Comparison of ENCODE assay signal across 8 cellular contexts in genomic region chr13:102399791-102400618, GRCh38. TPM values are rescaled to one million over a fixed set of nuclear protein-coding genes. Genes with fewer than 3 reads are reported as not detected.
DNase-seq lines count a peak whose midpoint lies in the region; ATAC-seq, FAIRE-seq and TF ChIP-seq lines count a peak whose summit lies in the region.

No MANE protein-coding gene starts in this region.

- H3K27me3 ChIP-seq in HUES64 (ENCODE audit: insufficient read depth, low read length) (peaks cover 87% of the 10 kb centered on the region), pancreas (no peaks in the 10 kb centered on the region)

- peaks cover 18% of the 10 kb centered on the region for H3K4me1 ChIP-seq in HUES64 (ENCODE audit: insufficient read depth, low read length)
- H3K4me1 ChIP-seq in pancreas: peaks cover 0 to 4% (median 4%) of the 10 kb centered on the region in 3 donors

- H3K36me3 Mint-ChIP-seq in activated T-helper 2 cell treated with anti-CD3 and anti-CD28 coated beads, Interferon-gamma antibody, Interleukin-2, Interleukin-4, amounts not matched to agents 10 μg/mL and 5 μg/mL and 100 μg/mL, durations not matched to agents 14 hours and 24 hours and 36 hours (ENCODE audit: low read depth): no peaks in the 10 kb centered on the region
- H3K36me3 Mint-ChIP-seq in glutamatergic neuron (ENCODE audit: unreplicated experiment): no peaks in the 10 kb centered on the region

- H3K4me1 Mint-ChIP-seq in activated T-helper 2 cell treated with anti-CD3 and anti-CD28 coated beads, Interferon-gamma antibody, Interleukin-2, Interleukin-4, amounts not matched to agents 10 μg/mL and 5 μg/mL and 100 μg/mL, durations not matched to agents 14 hours and 24 hours and 36 hours (ENCODE audit: low read depth): peaks cover 30% of the 10 kb centered on the region
- peaks cover 9% of the 10 kb centered on the region for H3K4me1 Mint-ChIP-seq in glutamatergic neuron (ENCODE audit: low read depth, unreplicated experiment)

- ATAC-seq in pancreas (peak; percentile 61 to 72 (median 70)), HG02852 (IDR thresholded peaks at IDR 0.05; ENCODE audit: unreplicated experiment) (no peak)

- H3K27ac ChIP-seq in HUES64 (ENCODE audit: low read depth, low read length): no peak overlapping the region
- no peak overlapping the region for H3K27ac ChIP-seq in pancreas

- no peak overlapping the region for H3K27ac Mint-ChIP-seq in activated T-helper 2 cell treated with anti-CD3 and anti-CD28 coated beads, Interferon-gamma antibody, Interleukin-2, Interleukin-4, amounts not matched to agents 10 μg/mL and 5 μg/mL and 100 μg/mL, durations not matched to agents 14 hours and 24 hours and 36 hours
- H3K27ac Mint-ChIP-seq in glutamatergic neuron (ENCODE audit: unreplicated experiment): peak overlapping the region; percentile 79

- H3K36me3 ChIP-seq in HUES64 (ENCODE audit: insufficient read depth, low read length): no peaks in the 10 kb centered on the region
- no peaks in the 10 kb centered on the region for H3K36me3 ChIP-seq in pancreas

- WGBS in HUES64: under 1% methylated on average over 56 of the region's 56 CpGs
- WGBS in pancreas, 2 donors: 1% methylated on average over 36 to 56 of the region's 56 CpGs

- TF ChIP-seq CTCF in glutamatergic neuron (IDR thresholded peaks at IDR 0.05; ENCODE audit: partially characterized antibody, unreplicated experiment): no peak
- no peak for TF ChIP-seq CTCF in pancreas (IDR thresholded peaks at IDR 0.05)

- no peaks in the 10 kb centered on the region for H3K9me3 Mint-ChIP-seq in activated T-helper 2 cell treated with anti-CD3 and anti-CD28 coated beads, Interferon-gamma antibody, Interleukin-2, Interleukin-4, amounts not matched to agents 10 μg/mL and 5 μg/mL and 100 μg/mL, durations not matched to agents 14 hours and 24 hours and 36 hours
- peaks cover 6% of the 10 kb centered on the region for H3K9me3 Mint-ChIP-seq in glutamatergic neuron (ENCODE audit: unreplicated experiment)

- intact Hi-C loops in activated T-helper 2 cell treated with anti-CD3 and anti-CD28 coated beads, Interferon-gamma antibody, Interleukin-2, Interleukin-4, amounts not matched to agents 10 μg/mL and 5 μg/mL and 100 μg/mL, durations not matched to agents 14 hours and 24 hours and 36 hours (cut with micrococcal nuclease): loop anchor here (5.0 kb wide), 1 partner anchor 137 kb away; no protein-coding TSS in a partner anchor
- intact Hi-C loops in pancreas (cut with DNase I): no loop called here

- H3K9me3 ChIP-seq in HUES64 (ENCODE audit: insufficient read depth, low read depth, low read length): no peaks in the 10 kb centered on the region
- no peaks in the 10 kb centered on the region for H3K9me3 ChIP-seq in pancreas

- DNase-seq in activated T-cell treated with anti-CD3 and anti-CD28 coated beads for 1 hour (ENCODE audit: low read depth) (peak; percentile 1), activated T-cell treated with anti-CD3 and anti-CD28 coated beads for 4 hours (no peak), glutamatergic neuron (peak; percentile 65), pancreas (peak; percentile 11 to 68 (median 28)), NOMO-1 (lab: John Stamatoyannopoulos, UW; ENCODE audit: unreplicated experiment in 2 of 2) (no peak)
- DNase-seq in activated T-helper 2 cell treated with anti-CD3 and anti-CD28 coated beads, Interferon-gamma antibody, Interleukin-2, Interleukin-4, amounts not matched to agents 10 μg/mL and 5 μg/mL and 100 μg/mL, durations not matched to agents 14 hours and 24 hours and 36 hours (ENCODE audit: low spot score): no peak

- H3K4me3 ChIP-seq in HUES64 (ENCODE audit: low read length): peak overlapping the region; percentile 71
- H3K4me3 ChIP-seq in pancreas: peak overlapping the region; percentile 37 to 69 (median 48)

- peaks cover 53% of the 10 kb centered on the region for H3K27me3 Mint-ChIP-seq in activated T-helper 2 cell treated with anti-CD3 and anti-CD28 coated beads, Interferon-gamma antibody, Interleukin-2, Interleukin-4, amounts not matched to agents 10 μg/mL and 5 μg/mL and 100 μg/mL, durations not matched to agents 14 hours and 24 hours and 36 hours (ENCODE audit: low read depth)
- peaks cover 2% of the 10 kb centered on the region for H3K27me3 Mint-ChIP-seq in glutamatergic neuron (ENCODE audit: unreplicated experiment)

- H3K9ac ChIP-seq in HUES64 (ENCODE audit: low read depth, low read length): peak overlapping the region; percentile 39; the same call in 1 of the 2 replicates

- FAIRE-seq in pancreas (lab: Jason Lieb, UNC): no peak

- H3K4me3 Mint-ChIP-seq in activated T-helper 2 cell treated with anti-CD3 and anti-CD28 coated beads, Interferon-gamma antibody, Interleukin-2, Interleukin-4, amounts not matched to agents 10 μg/mL and 5 μg/mL and 100 μg/mL, durations not matched to agents 14 hours and 24 hours and 36 hours (ENCODE audit: low read depth): peak overlapping the region; percentile 71
- H3K4me3 Mint-ChIP-seq in glutamatergic neuron (ENCODE audit: unreplicated experiment): peak overlapping the region; percentile 90

RNA-seq across cellular contexts. Expression of gene FGF14, which starts 1.8 kb away (rescaled TPM):
- 0.30 TPM for polyA plus RNA-seq in HUES64 (2013, experiment 1 of 2)
- polyA plus RNA-seq in HUES64 (2013, experiment 2 of 2): 0.13 TPM
- not detected in 2 replicates for total RNA-seq in activated T-helper 2 cell treated with anti-CD3 and anti-CD28 coated beads, Interferon-gamma antibody, Interleukin-2, Interleukin-4, amounts not matched to agents 10 μg/mL and 5 μg/mL and 100 μg/mL, durations not matched to agents 14 hours and 24 hours and 36 hours
- 17.8 TPM for total RNA-seq in glutamatergic neuron (ENCODE audit: unreplicated experiment)
- 1 to 10 TPM in 3 of 6 donors, under 1 TPM in 3; 0.42 to 1.4 (median 1.1) TPM for total RNA-seq in pancreas
- 1 to 10 TPM in 1 of 2 donors, under 1 TPM in 1; 0.46 to 2.4 TPM for polyA plus RNA-seq in pancreas

Comparison
In these comparisons a context has a peak if more than half of its experiments do, and no peak if none do; other contexts are left out.
1. DNase-seq: peak in activated T-cell treated with anti-CD3 and anti-CD28 coated beads for 1 hour (single experiment), glutamatergic neuron (single experiment) and pancreas (6 of 6); none in activated T-cell treated with anti-CD3 and anti-CD28 coated beads for 4 hours (single experiment), activated T-helper 2 cell treated with anti-CD3 and anti-CD28 coated beads, Interferon-gamma antibody, Interleukin-2, Interleukin-4, amounts not matched to agents 10 μg/mL and 5 μg/mL and 100 μg/mL, durations not matched to agents 14 hours and 24 hours and 36 hours (single experiment) and NOMO-1 (0 of 2).